8 cellular contexts compared by ENCODE assay signal in the genomic region with DNA sequence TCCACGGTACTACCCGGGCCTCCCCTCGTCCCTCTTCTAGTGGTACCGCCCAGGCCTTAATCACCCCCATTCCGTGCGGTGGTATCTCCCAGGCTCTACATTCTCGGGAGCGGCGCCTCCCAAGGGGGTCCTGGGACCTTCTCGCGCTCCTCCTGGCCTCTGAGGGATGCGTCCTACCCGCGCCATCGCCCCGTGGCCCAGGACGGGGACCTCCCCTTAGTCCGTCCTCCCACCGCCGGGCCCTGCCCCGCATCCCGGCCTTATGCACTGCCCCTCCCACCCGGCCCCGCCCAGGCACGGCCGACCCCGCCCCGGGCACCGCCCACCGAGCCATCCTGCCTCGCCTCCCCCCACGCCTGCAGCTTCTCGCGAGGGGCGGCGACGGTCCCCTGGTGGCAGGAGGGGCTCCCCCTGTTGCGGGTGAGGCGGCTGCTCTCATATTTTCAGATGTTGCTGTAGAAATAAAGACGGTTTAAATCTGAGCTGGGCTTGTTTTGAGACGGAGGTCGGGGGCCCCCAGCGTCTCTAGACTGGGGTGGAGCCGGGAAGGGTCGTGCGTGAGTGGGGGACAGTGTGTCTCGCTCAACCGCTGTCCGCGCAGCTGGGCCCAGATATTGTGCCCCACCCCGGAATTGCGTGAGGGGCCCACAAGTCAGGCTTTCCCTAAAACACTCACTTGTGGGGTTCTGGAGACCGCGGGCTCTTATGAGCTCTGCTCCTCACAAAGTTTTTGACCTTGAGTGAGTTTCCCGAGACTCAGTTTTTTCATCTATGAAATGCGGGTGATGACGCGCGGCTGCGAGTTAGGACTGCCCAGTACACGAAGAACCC. TPM values are rescaled to one million over a fixed set of nuclear protein-coding genes. Genes with fewer than 3 reads are reported as not detected.
A peak's percentile ranks its signal among the peaks of the same experiment; 100 is the strongest.
DNase-seq lines count a peak whose midpoint lies in the region; ATAC-seq and TF ChIP-seq lines count a peak whose summit lies in the region.

No MANE protein-coding gene starts in this region.

- peak overlapping the region; percentile 96 for H3K4me3 Mint-ChIP-seq in stimulated activated naive CD8-positive, alpha-beta T cell treated with anti-CD3 and anti-CD28 coated beads, Interleukin-15, Interleukin-2, amounts not matched to agents 100 ng/mL and 50 ng/mL, for 24 hours

- H3K27me3 Mint-ChIP-seq in stimulated activated naive CD8-positive, alpha-beta T cell treated with anti-CD3 and anti-CD28 coated beads, Interleukin-15, Interleukin-2, amounts not matched to agents 100 ng/mL and 50 ng/mL, for 24 hours, result no peaks in the 10 kb centered on the region

- no peak overlapping the region for H2AFZ ChIP-seq in neural cell (ENCODE audit: low read depth, low read length)

- no peaks in the 10 kb centered on the region for H3K27me3 ChIP-seq in neural cell (ENCODE audit: insufficient read depth, low read depth, low read length)

- TF ChIP-seq CTCF in neural cell (IDR thresholded peaks at IDR 0.05; ENCODE audit: poor library complexity, severe bottlenecking), result no peak

- H3K4me2 ChIP-seq in neural cell (ENCODE audit: low read length), result peak overlapping the region; percentile 40

- peak overlapping the region; percentile 92 for H3K4me3 ChIP-seq in neural cell (ENCODE audit: low read length)

- no peak for TF ChIP-seq EP300 in neural cell (conservative IDR thresholded peaks at IDR 0.05; ENCODE audit: poor library complexity, severe bottlenecking)

- TF ChIP-seq RAD21 in neural cell (conservative IDR thresholded peaks at IDR 0.05), result no peak

- H3K9ac ChIP-seq in neural cell (ENCODE audit: low read length), result peak overlapping the region; percentile 57

- no peaks in the 10 kb centered on the region for H3K9me2 ChIP-seq in neural cell (ENCODE audit: insufficient read depth, low read length)

- ATAC-seq in GM19463 (IDR thresholded peaks at IDR 0.05; ENCODE audit: unreplicated experiment), result peak; percentile 53

- H3F3A ChIP-seq in neural cell (ENCODE audit: insufficient read depth, low read length, poor library complexity, severe bottlenecking), result no peaks in the 10 kb centered on the region

- H3K79me2 ChIP-seq in neural cell (replicated peaks; ENCODE audit: insufficient read depth, low read length), result peaks cover 20% of the 10 kb centered on the region

- H3K36me3 ChIP-seq in neural cell (ENCODE audit: insufficient read depth, low read length), result no peaks in the 10 kb centered on the region

- H3K27ac Mint-ChIP-seq in stimulated activated naive CD8-positive, alpha-beta T cell treated with anti-CD3 and anti-CD28 coated beads, Interleukin-15, Interleukin-2, amounts not matched to agents 100 ng/mL and 50 ng/mL, for 24 hours, result peak overlapping the region; percentile 94

- H3K9me3 Mint-ChIP-seq in stimulated activated naive CD8-positive, alpha-beta T cell treated with anti-CD3 and anti-CD28 coated beads, Interleukin-15, Interleukin-2, amounts not matched to agents 100 ng/mL and 50 ng/mL, for 24 hours, result no peaks in the 10 kb centered on the region

- peaks cover 39% of the 10 kb centered on the region for H3K4me1 Mint-ChIP-seq in stimulated activated naive CD8-positive, alpha-beta T cell treated with anti-CD3 and anti-CD28 coated beads, Interleukin-15, Interleukin-2, amounts not matched to agents 100 ng/mL and 50 ng/mL, for 24 hours (ENCODE audit: low read depth)

- H4K20me1 ChIP-seq in neural cell (ENCODE audit: insufficient read depth), result no peaks in the 10 kb centered on the region

- peaks cover 32% of the 10 kb centered on the region for H3K36me3 Mint-ChIP-seq in stimulated activated naive CD8-positive, alpha-beta T cell treated with anti-CD3 and anti-CD28 coated beads, Interleukin-15, Interleukin-2, amounts not matched to agents 100 ng/mL and 50 ng/mL, for 24 hours (ENCODE audit: low read depth)

- H3K9me3 ChIP-seq in neural cell (ENCODE audit: low read length), result no peaks in the 10 kb centered on the region

- DNase-seq in COR-L47 (lab: John Stamatoyannopoulos, UW) (peak; percentile 71), HT1080 (ENCODE audit: low read depth) (peak; percentile 42), RPMI8226 (peak; percentile 89), fibroblast of the conjunctiva (ENCODE audit: low read depth) (peak; percentile 79)
- DNase-seq in activated effector memory CD4-positive, alpha-beta T cell treated with anti-CD3 and anti-CD28 coated beads, Interleukin-2, amount 50 U/mL, for 16 hours, result peak; percentile 94

- H3K27ac ChIP-seq in neural cell (ENCODE audit: low read length), result peak overlapping the region; percentile 92

TF ChIP-seq in neural cell, 6 proteins besides CTCF, POLR2A, EP300 and RAD21:
- TF ChIP-seq SMC3 (conservative IDR thresholded peaks at IDR 0.05; ENCODE audit: poor library complexity) (no peak), EZH2 (IDR thresholded peaks at IDR 0.05; ENCODE audit: borderline replicate concordance, insufficient read depth, low read length, poor library complexity, severe bottlenecking) (no peak), TAF1 (IDR thresholded peaks at IDR 0.05; ENCODE audit: low read depth) (no peak), MXI1 (conservative IDR thresholded peaks at IDR 0.05; ENCODE audit: poor library complexity, severe bottlenecking) (no peak), POLR2AphosphoS5 (IDR thresholded peaks at IDR 0.05) (no peak)
- TF ChIP-seq, protein P1, sequence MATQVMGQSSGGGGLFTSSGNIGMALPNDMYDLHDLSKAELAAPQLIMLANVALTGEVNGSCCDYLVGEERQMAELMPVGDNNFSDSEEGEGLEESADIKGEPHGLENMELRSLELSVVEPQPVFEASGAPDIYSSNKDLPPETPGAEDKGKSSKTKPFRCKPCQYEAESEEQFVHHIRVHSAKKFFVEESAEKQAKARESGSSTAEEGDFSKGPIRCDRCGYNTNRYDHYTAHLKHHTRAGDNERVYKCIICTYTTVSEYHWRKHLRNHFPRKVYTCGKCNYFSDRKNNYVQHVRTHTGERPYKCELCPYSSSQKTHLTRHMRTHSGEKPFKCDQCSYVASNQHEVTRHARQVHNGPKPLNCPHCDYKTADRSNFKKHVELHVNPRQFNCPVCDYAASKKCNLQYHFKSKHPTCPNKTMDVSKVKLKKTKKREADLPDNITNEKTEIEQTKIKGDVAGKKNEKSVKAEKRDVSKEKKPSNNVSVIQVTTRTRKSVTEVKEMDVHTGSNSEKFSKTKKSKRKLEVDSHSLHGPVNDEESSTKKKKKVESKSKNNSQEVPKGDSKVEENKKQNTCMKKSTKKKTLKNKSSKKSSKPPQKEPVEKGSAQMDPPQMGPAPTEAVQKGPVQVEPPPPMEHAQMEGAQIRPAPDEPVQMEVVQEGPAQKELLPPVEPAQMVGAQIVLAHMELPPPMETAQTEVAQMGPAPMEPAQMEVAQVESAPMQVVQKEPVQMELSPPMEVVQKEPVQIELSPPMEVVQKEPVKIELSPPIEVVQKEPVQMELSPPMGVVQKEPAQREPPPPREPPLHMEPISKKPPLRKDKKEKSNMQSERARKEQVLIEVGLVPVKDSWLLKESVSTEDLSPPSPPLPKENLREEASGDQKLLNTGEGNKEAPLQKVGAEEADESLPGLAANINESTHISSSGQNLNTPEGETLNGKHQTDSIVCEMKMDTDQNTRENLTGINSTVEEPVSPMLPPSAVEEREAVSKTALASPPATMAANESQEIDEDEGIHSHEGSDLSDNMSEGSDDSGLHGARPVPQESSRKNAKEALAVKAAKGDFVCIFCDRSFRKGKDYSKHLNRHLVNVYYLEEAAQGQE (IDR thresholded peaks at IDR 0.05; ENCODE audit: borderline replicate concordance), result no peak

RNA-seq across cellular contexts. Expression of a gene that starts 0.8 kb away (rescaled TPM):
- total RNA-seq in HT1080 (2014; rRNA removed; shearing (Covaris generic)), result 210 and 249 TPM in 2 replicates
- 154 and 170 TPM in 2 replicates for polyA plus RNA-seq in HT1080 (2015; cell fraction: cytosol; rRNA removed)
- polyA plus RNA-seq in HT1080 (2015; cell fraction: nucleus; rRNA removed), result 74.3 and 76.7 TPM in 2 replicates
- polyA plus RNA-seq in neural cell, result 27.2 and 27.9 TPM in 2 replicates
- polyA minus RNA-seq in neural cell, result 24.8 and 29.9 TPM in 2 replicates

RNA-seq across cellular contexts. Expression of a gene that starts 10.1 kb away (rescaled TPM):
- 13.2 and 14.2 TPM in 2 replicates for total RNA-seq in HT1080 (2014; rRNA removed; shearing (Covaris generic))
- polyA plus RNA-seq in HT1080 (2015; cell fraction: cytosol; rRNA removed), result 28.6 and 33.6 TPM in 2 replicates
- polyA plus RNA-seq in HT1080 (2015; cell fraction: nucleus; rRNA removed), result 41.8 and 47.1 TPM in 2 replicates
- 45.6 and 49.6 TPM in 2 replicates for polyA plus RNA-seq in neural cell
- 60.3 and 76.2 TPM in 2 replicates for polyA minus RNA-seq in neural cell

RNA-seq across cellular contexts. Expression of a gene that starts 10.4 kb away (rescaled TPM):
- total RNA-seq in HT1080 (2014; rRNA removed; shearing (Covaris generic)), result 1.5 and 2.6 TPM in 2 replicates
- polyA plus RNA-seq in HT1080 (2015; cell fraction: cytosol; rRNA removed), result 2.9 and 3.5 TPM in 2 replicates
- polyA plus RNA-seq in HT1080 (2015; cell fraction: nucleus; rRNA removed), result 0.56 and 1.6 TPM in 2 replicates
- 47.9 and 54.5 TPM in 2 replicates for polyA plus RNA-seq in neural cell
- polyA minus RNA-seq in neural cell, result 63.8 and 84.4 TPM in 2 replicates

RNA-seq across cellular contexts. Expression of a gene that starts 21.3 kb away (rescaled TPM):
- 114 and 127 TPM in 2 replicates for total RNA-seq in HT1080 (2014; rRNA removed; shearing (Covaris generic))
- 72.3 and 97.3 TPM in 2 replicates for polyA plus RNA-seq in HT1080 (2015; cell fraction: cytosol; rRNA removed)
- polyA plus RNA-seq in HT1080 (2015; cell fraction: nucleus; rRNA removed), result 44.6 and 68.5 TPM in 2 replicates
- 40.3 and 51.2 TPM in 2 replicates for polyA plus RNA-seq in neural cell
- polyA minus RNA-seq in neural cell, result 19.8 and 21.9 TPM in 2 replicates

RNA-seq across cellular contexts. Expression of a gene that starts 24.1 kb away (rescaled TPM):
- total RNA-seq in HT1080 (2014; rRNA removed; shearing (Covaris generic)), result not detected in 2 replicates
- polyA plus RNA-seq in HT1080 (2015; cell fraction: cytosol; rRNA removed), result 0.05 TPM in 1 of 2 replicates, not detected in the other
- not detected in 2 replicates for polyA plus RNA-seq in HT1080 (2015; cell fraction: nucleus; rRNA removed)
- 5.3 and 8.4 TPM in 2 replicates for polyA plus RNA-seq in neural cell
- 6.3 and 7.3 TPM in 2 replicates for polyA minus RNA-seq in neural cell

Comparison
In these comparisons a context has a peak if more than half of its experiments do, and no peak if none do; other contexts are left out.
1. Peak in every context shown above with its lines: DNase-seq, ATAC-seq, H3K4me3 ChIP-seq and H3K27ac ChIP-seq.
2. DNase-seq: peak in every context shown above with its lines; median percentile 94 in activated effector memory CD4-positive, alpha-beta T cell treated with anti-CD3 and anti-CD28 coated beads, Interleukin-2, amount 50 U/mL, for 16 hours; 89 in RPMI8226; 79 in fibroblast of the conjunctiva; 71 in COR-L47; 42 in HT1080.